ENCODE assay signal across 10 cellular contexts in genomic region chr17:43175213-43176118, GRCh38. TPM values are rescaled to one million over a fixed set of nuclear protein-coding genes. Genes with fewer than 3 reads are reported as not detected.
DNase-seq lines count a peak whose midpoint lies in the region; ATAC-seq and TF ChIP-seq lines count a peak whose summit lies in the region.
"Had no signal": no experiment of that assay in that cellular context is flagged by ENCODE, and none has a peak within 500 bp of the region (broad histone marks: within the 10 kb centered on the region; RNA-seq: fewer than 3 reads in every experiment).

No MANE protein-coding gene starts in this region.

- no peaks in the 10 kb centered on the region for H3K9me3 ChIP-seq in transverse colon

- no peak for TF ChIP-seq EP300 in transverse colon (IDR thresholded peaks at IDR 0.05; ENCODE audit: low read depth)

- H3K27me3 Mint-ChIP-seq in activated naive CD4-positive, alpha-beta T cell treated with anti-CD3 and anti-CD28 coated beads, Interleukin-2, amount 10 ng/mL, durations not matched to agents 7 days and 5 days: no peaks in the 10 kb centered on the region
- H3K27me3 Mint-ChIP-seq in memory B cell: no peaks in the 10 kb centered on the region

- no peak overlapping the region for H3K4me3 ChIP-seq in transverse colon
- H3K4me3 ChIP-seq: lung had no signal

- in situ Hi-C loops in transverse colon (cut with MboI; ENCODE audit: low pct_ligation_motif_present in 1 of 4, low pct_unique_long_range_greater_than_20kb in 1 of 4, low sequenced_read_pairs in 3 of 4): loop anchor here in 1 of 4 donors (25.0 kb wide), 1 partner anchor 162 kb away; no protein-coding TSS in a partner anchor

- peaks cover 41% of the 10 kb centered on the region for H3K4me1 Mint-ChIP-seq in activated naive CD4-positive, alpha-beta T cell treated with anti-CD3 and anti-CD28 coated beads, Interleukin-2, amount 10 ng/mL, durations not matched to agents 7 days and 5 days
- H3K4me1 Mint-ChIP-seq in memory B cell: peaks cover 17% of the 10 kb centered on the region

- peaks cover 29 to 71% (median 59%) of the 10 kb centered on the region in 4 donors for H3K4me1 ChIP-seq in transverse colon

- no peaks in the 10 kb centered on the region for H3K27me3 ChIP-seq in transverse colon

- no peak for TF ChIP-seq CTCF in transverse colon (IDR thresholded peaks at IDR 0.05)

- CTCF ChIA-PET in activated naive CD4-positive, alpha-beta T cell treated with anti-CD3 and anti-CD28 coated beads, Interleukin-2, amount 10 ng/mL, durations not matched to agents 7 days and 5 days (lab: Charles Lee): no interaction called here

- H3K36me3 ChIP-seq in transverse colon: peaks cover 0 to 28% (median 14%) of the 10 kb centered on the region in 4 donors

- no peaks in the 10 kb centered on the region for H3K9me3 Mint-ChIP-seq in activated naive CD4-positive, alpha-beta T cell treated with anti-CD3 and anti-CD28 coated beads, Interleukin-2, amount 10 ng/mL, durations not matched to agents 7 days and 5 days
- H3K9me3 Mint-ChIP-seq in memory B cell: no peaks in the 10 kb centered on the region

- TF ChIP-seq POLR2A in transverse colon (IDR thresholded peaks at IDR 0.05): no peak

- peak overlapping the region; percentile 77 to 99 (median 91) for H3K27ac ChIP-seq in transverse colon

- H3K36me3 Mint-ChIP-seq in activated naive CD4-positive, alpha-beta T cell treated with anti-CD3 and anti-CD28 coated beads, Interleukin-2, amount 10 ng/mL, durations not matched to agents 7 days and 5 days: peaks cover 41% of the 10 kb centered on the region
- H3K36me3 Mint-ChIP-seq in memory B cell: peaks cover 20% of the 10 kb centered on the region

- intact Hi-C loops in transverse colon (cut with DNase I; ENCODE audit: low total_unique reads): no loop called here

- no peak for DNase-seq in activated naive CD4-positive, alpha-beta T cell treated with anti-CD3 and anti-CD28 coated beads, Interleukin-2, amount 10 ng/mL, durations not matched to agents 7 days and 5 days
- no peak for DNase-seq in activated naive CD4-positive, alpha-beta T cell (lab: John Stamatoyannopoulos, UW)
- DNase-seq in amniotic epithelial cell (ENCODE audit: low read depth) (peak; percentile 71), memory B cell (ENCODE audit: low spot score in 2 of 2) (no peak), transverse colon (no peak), NCI-H1436 (lab: John Stamatoyannopoulos, UW) (no peak), NCI-H345 (lab: John Stamatoyannopoulos, UW) (no peak)
- DNase-seq: central memory CD4-positive, alpha-beta T cell had no signal

- ATAC-seq in memory B cell (ENCODE audit: low read depth): no peak
- no peak for ATAC-seq in HG03432 (IDR thresholded peaks at IDR 0.05; ENCODE audit: unreplicated experiment)

- H3K27ac Mint-ChIP-seq in activated naive CD4-positive, alpha-beta T cell treated with anti-CD3 and anti-CD28 coated beads, Interleukin-2, amount 10 ng/mL, durations not matched to agents 7 days and 5 days: peak overlapping the region; percentile 78
- peak overlapping the region; percentile 85 for H3K27ac Mint-ChIP-seq in memory B cell

- H3K4me3 Mint-ChIP-seq in activated naive CD4-positive, alpha-beta T cell treated with anti-CD3 and anti-CD28 coated beads, Interleukin-2, amount 10 ng/mL, durations not matched to agents 7 days and 5 days: no peak overlapping the region
- H3K4me3 Mint-ChIP-seq in memory B cell: no peak overlapping the region

- 44 to 52% methylated on average over 3 to 4 of the region's 4 CpGs for WGBS in transverse colon (ENCODE audit: low coverage in 1 of 2), 2 donors

RNA-seq across cellular contexts. Expression of gene NBR1, which starts 4.5 kb away (rescaled TPM):
- total RNA-seq in transverse colon: 100 to 1,000 TPM in 2 of 4 donors, 10 to 100 TPM in 2; 62.5 to 156 (median 99.3) TPM

RNA-seq across cellular contexts. Expression of gene TMEM106A, which starts 36.2 kb away (rescaled TPM):
- 10 to 100 TPM in 1 of 4 donors, 1 to 10 TPM in 3; 4.1 to 24.3 (median 7.9) TPM for total RNA-seq in transverse colon

RNA-seq across cellular contexts. Expression of gene BRCA1, which starts 50.3 kb away (rescaled TPM):
- total RNA-seq in transverse colon: 100 to 1,000 TPM in 1 of 4 donors, 1 to 10 TPM in 3; 2.6 to 121 (median 5.8) TPM

RNA-seq across cellular contexts. Expression of gene CCDC200, which starts 53.0 kb away (rescaled TPM):
- not detected for total RNA-seq in transverse colon

RNA-seq across cellular contexts. Expression of gene RNU2-1, which starts 58.3 kb away (rescaled TPM):
- total RNA-seq in transverse colon: not detected
